Comparison of ENCODE assay signal across 24 cellular contexts in the genomic region with DNA sequence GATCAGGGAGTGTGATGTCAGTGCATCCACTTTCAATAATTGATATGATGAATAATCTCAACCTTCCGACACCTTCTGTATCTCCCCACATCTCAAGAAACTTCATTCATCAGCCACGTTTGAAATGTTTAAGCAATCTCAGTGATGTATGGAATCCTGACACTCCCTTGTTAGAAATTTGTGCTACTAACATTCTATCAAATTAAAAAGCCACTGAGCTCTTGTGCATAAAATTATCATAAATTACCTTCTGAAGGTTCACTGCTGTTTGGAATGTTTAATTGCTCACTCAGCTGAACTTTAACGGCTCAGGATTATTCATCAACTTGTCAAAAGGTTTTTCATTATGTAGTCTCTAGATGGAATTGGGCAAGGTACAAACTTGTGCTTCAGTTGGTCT.
"Had no signal": no experiment of that assay in that cellular context is flagged by ENCODE, and none has a peak within 500 bp of the region (broad histone marks: within the 10 kb centered on the region; RNA-seq: fewer than 3 reads in every experiment).

No MANE protein-coding gene starts in this region.

- H3K9me3 ChIP-seq: colonic mucosa, left ventricle myocardium inferior, lower lobe of right lung, pancreas, testis, tibial nerve, upper lobe of right lung, vagina had no signal

- H3K27me3 Mint-ChIP-seq: progenitor cell of endocrine pancreas; stimulated activated naive B cell treated with anti-CD40 and anti-IgM and Interleukin-4, amounts not matched to agents 10 μg/mL and 1 μg/mL and 100 μg/mL, for 72 hours had no signal

- H3K9me3 Mint-ChIP-seq: memory B cell; mesothelial cell of epicardium; stimulated activated naive B cell treated with anti-CD40 and anti-IgM and Interleukin-4, amounts not matched to agents 10 μg/mL and 1 μg/mL and 100 μg/mL, for 72 hours; stimulated activated naive CD8-positive, alpha-beta T cell treated with anti-CD3 and anti-CD28 coated beads, Interleukin-15, amount 100 ng/mL, for 72 hours had no signal

- H3K4me3 ChIP-seq: colonic mucosa, left ventricle myocardium inferior, lower lobe of right lung, pancreas, skin epidermis, testis, tibial nerve, upper lobe of right lung, vagina had no signal

- H3K27me3 ChIP-seq: colonic mucosa, pancreas, testis, tibial nerve, upper lobe of right lung, vagina had no signal

- H3K36me3 Mint-ChIP-seq: memory B cell; natural killer cell; stimulated activated naive B cell treated with anti-CD40 and anti-IgM and Interleukin-4, amounts not matched to agents 10 μg/mL and 1 μg/mL and 100 μg/mL, for 72 hours had no signal

- H3K27ac ChIP-seq: colonic mucosa, left ventricle myocardium inferior, lower lobe of right lung, pancreas, skin epidermis, testis, tibial nerve, upper lobe of right lung, vagina had no signal

- H3K4me1 ChIP-seq: colonic mucosa, left ventricle myocardium inferior, lower lobe of right lung, pancreas, testis, tibial nerve, upper lobe of right lung, vagina had no signal

- H3K27ac Mint-ChIP-seq: memory B cell; mesothelial cell of epicardium; natural killer cell; progenitor cell of endocrine pancreas; stimulated activated naive B cell treated with anti-CD40 and anti-IgM and Interleukin-4, amounts not matched to agents 10 μg/mL and 1 μg/mL and 100 μg/mL, for 72 hours; stimulated activated naive CD8-positive, alpha-beta T cell treated with anti-CD3 and anti-CD28 coated beads, Interleukin-15, amount 100 ng/mL, for 72 hours had no signal

- ATAC-seq: lower lobe of right lung; natural killer cell; pancreas; sciatic nerve; stimulated activated naive B cell treated with anti-CD40 and anti-IgM and Interleukin-4, amounts not matched to agents 10 μg/mL and 1 μg/mL and 100 μg/mL, for 72 hours; stimulated activated naive CD8-positive, alpha-beta T cell treated with anti-CD3 and anti-CD28 coated beads, Interleukin-15, amount 100 ng/mL, for 72 hours; upper lobe of right lung had no signal

- DNase-seq: colonic mucosa; dermis blood vessel endothelial cell; foreskin melanocyte; head of caudate nucleus; hippocampal formation; left ventricle myocardium inferior; lower lobe of right lung; natural killer cell; pancreas; retina; stimulated activated CD4-positive, alpha-beta T cell treated with anti-CD3 and anti-CD28 coated beads, Interleukin-2, amount 100 ng/mL, for 24 hours; stimulated activated CD4-positive, alpha-beta T cell treated with anti-CD3 and anti-CD28 coated beads, Interleukin-4, amount 100 ng/mL, for 4 hours; stimulated activated naive B cell treated with anti-CD40 and anti-IgM and Interleukin-4, amounts not matched to agents 10 μg/mL and 1 μg/mL and 100 μg/mL, for 72 hours; stimulated activated naive CD8-positive, alpha-beta T cell treated with anti-CD3 and anti-CD28 coated beads, Interleukin-15, amount 100 ng/mL, for 72 hours; testis; upper lobe of right lung had no signal

- H3K4me1 Mint-ChIP-seq: memory B cell; neural crest cell; stimulated activated naive B cell treated with anti-CD40 and anti-IgM and Interleukin-4, amounts not matched to agents 10 μg/mL and 1 μg/mL and 100 μg/mL, for 72 hours; stimulated activated naive CD8-positive, alpha-beta T cell treated with anti-CD3 and anti-CD28 coated beads, Interleukin-15, amount 100 ng/mL, for 72 hours had no signal

- H3K36me3 ChIP-seq: colonic mucosa, left ventricle myocardium inferior, lower lobe of right lung, pancreas, tibial nerve, upper lobe of right lung, vagina had no signal

- H3K4me3 Mint-ChIP-seq: memory B cell; mesothelial cell of epicardium; natural killer cell; neural crest cell; stimulated activated naive B cell treated with anti-CD40 and anti-IgM and Interleukin-4, amounts not matched to agents 10 μg/mL and 1 μg/mL and 100 μg/mL, for 72 hours; stimulated activated naive CD8-positive, alpha-beta T cell treated with anti-CD3 and anti-CD28 coated beads, Interleukin-15, amount 100 ng/mL, for 72 hours had no signal
